Comparison of ENCODE assay signal across 22 cellular contexts in genomic region chr12:124629117-124629516, GRCh38.
"Had no signal": no experiment of that assay in that cellular context is flagged by ENCODE, and none has a peak within 500 bp of the region (broad histone marks: within the 10 kb centered on the region; RNA-seq: fewer than 3 reads in every experiment).

No MANE protein-coding gene starts in this region.

- FAIRE-seq: colon, endothelial cell of umbilical vein, islet of Langerhans, keratinocyte had no signal

- H3K4me3 ChIP-seq: coronary artery, dorsolateral prefrontal cortex, esophagus muscularis mucosa, gastrocnemius medialis, heart right ventricle, left lung, lower lobe of right lung, mucosa of descending colon had no signal

- ATAC-seq: gastrocnemius medialis, heart right ventricle, left lung, left ventricle myocardium superior, lower lobe of right lung, mucosa of descending colon had no signal

- H3K27me3 ChIP-seq: dorsolateral prefrontal cortex, esophagus muscularis mucosa, gastrocnemius medialis, heart right ventricle, left lung had no signal

- H3K36me3 ChIP-seq: esophagus muscularis mucosa, gastrocnemius medialis, heart right ventricle, left lung, lower lobe of right lung had no signal

- DNase-seq: dermis blood vessel endothelial cell; dorsolateral prefrontal cortex; effector CD4-positive, alpha-beta T cell; effector memory CD4-positive, alpha-beta T cell; foreskin melanocyte; gastrocnemius medialis; glutamatergic neuron; head of caudate nucleus; heart right ventricle; hippocampal formation; left cardiac atrium; left lung; left ventricle myocardium superior; lower lobe of right lung; mesenchymal stem cell; mucosa of descending colon had no signal

- H3K9me3 ChIP-seq: esophagus muscularis mucosa, gastrocnemius medialis, heart right ventricle, left lung, lower lobe of right lung, mucosa of descending colon had no signal

- H3K27ac ChIP-seq: dorsolateral prefrontal cortex, esophagus muscularis mucosa, gastrocnemius medialis, left lung, lower lobe of right lung had no signal
